8 cellular contexts compared by ENCODE assay signal in the genomic region with DNA sequence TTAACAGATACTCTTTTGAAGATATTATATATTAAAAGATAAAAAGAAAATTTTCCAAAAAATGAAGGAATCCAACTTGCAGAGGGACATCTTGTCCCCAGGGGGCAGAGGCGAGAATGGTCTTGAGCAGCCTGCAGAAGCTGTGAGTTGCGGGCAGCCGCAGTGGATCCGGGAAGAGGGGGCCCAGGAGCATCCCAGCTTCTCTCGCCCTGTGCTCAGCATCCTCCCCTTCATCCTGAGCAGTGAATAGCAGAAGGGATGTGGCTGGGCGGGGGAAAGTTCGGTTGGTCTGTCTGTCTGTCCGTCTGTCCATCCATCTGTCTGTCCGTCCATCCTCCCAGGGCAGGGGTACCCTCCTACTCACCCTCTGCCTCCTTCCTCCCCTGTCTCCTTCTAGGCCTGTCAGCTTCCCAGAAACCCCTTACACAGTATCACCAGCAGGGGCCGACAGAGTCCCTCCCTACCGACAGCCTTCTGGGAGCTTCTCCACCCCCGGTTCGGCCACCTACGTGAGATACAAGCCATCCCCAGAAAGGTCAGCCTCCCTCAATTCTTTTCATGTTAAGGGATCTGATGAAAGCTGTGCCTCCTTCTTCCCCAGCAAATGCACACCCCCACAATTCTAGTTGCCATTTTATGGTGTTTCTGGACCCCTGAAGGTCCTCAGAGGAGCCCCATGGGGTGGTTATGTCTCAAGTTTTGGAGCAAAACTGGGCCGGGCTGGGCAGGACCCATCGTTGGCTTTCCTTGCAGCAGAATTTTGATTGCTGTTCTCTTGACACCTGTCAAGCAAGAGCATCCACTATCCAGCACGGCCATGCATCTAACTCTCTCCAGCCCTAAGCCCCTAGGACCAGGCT.
DNase-seq lines count a peak whose midpoint lies in the region; ATAC-seq, FAIRE-seq and TF ChIP-seq lines count a peak whose summit lies in the region.

No MANE protein-coding gene starts in this region.

- ATAC-seq in HCT116 (peak; percentile 93), HG03565 (IDR thresholded peaks at IDR 0.05; ENCODE audit: unreplicated experiment) (no peak), GM21619 (IDR thresholded peaks at IDR 0.05; ENCODE audit: unreplicated experiment) (no peak)
- peak; percentile 60 to 71 for ATAC-seq in activated T-cell treated with anti-CD3 and anti-CD28 coated beads, Interleukin-2, amount 50 U/mL, for 72 hours (replicated peaks in 1 of 2)

- peak; percentile 71 for TF ChIP-seq RAD21 in HCT116 (IDR thresholded peaks at IDR 0.05; ENCODE audit: low read depth)

- FAIRE-seq in frontal cortex (lab: Jason Lieb, UNC): no peak

- POLR2A ChIA-PET in HCT116 (lab: Charles Lee): interaction anchor here (1.1 kb wide), 1 partner anchor 139 kb away, joined by 5 read pairs; no protein-coding TSS in a partner anchor

- no peaks in the 10 kb centered on the region for H3K36me3 Mint-ChIP-seq in activated T-cell treated with anti-CD3 and anti-CD28 coated beads, Interleukin-2, amount 50 U/mL, for 72 hours (ENCODE audit: insufficient read depth in 2 of 2)

- H3K27ac ChIP-seq in HCT116 (ENCODE audit: low read depth, low read length): 0 out of 2 replicates have a peak overlapping the region, but pooled peaks have one; percentile 24
- no peak overlapping the region for H3K27ac ChIP-seq in ovary

- peak; percentile 47 to 87 (median 74); a peak in 5 of 6 replicates for TF ChIP-seq CTCF in HCT116 (IDR thresholded peaks at IDR 0.05 in 2 of 3, conservative IDR thresholded peaks at IDR 0.05 in 1 of 3; ENCODE audit: borderline replicate concordance in 1 of 3, insufficient read depth in 1 of 3, low read depth in 2 of 3, low read length in 2 of 3)
- peak in 2 of 3 donors; percentile 35 to 43 for TF ChIP-seq CTCF in ovary (IDR thresholded peaks at IDR 0.05)

- CTCF ChIA-PET in HCT116 (lab: Charles Lee): interaction anchor here (0.7 to 1.4 kb wide), 11 partner anchors 8 to 260 kb away, joined by 3 to 8 read pairs (median 3); a partner anchor contains a TSS

- H3K4me2 ChIP-seq in HCT116 (ENCODE audit: low read length): no peak overlapping the region

- no peaks in the 10 kb centered on the region for H3K9me3 ChIP-seq in HCT116 (ENCODE audit: control insufficient read depth in 1 of 2, insufficient read depth in 1 of 2, low read depth in 1 of 2, low read length in 2 of 2)
- no peaks in the 10 kb centered on the region for H3K9me3 ChIP-seq in NT2/D1 (ENCODE audit: insufficient read depth, low read length)
- H3K9me3 ChIP-seq in ovary: no peaks in the 10 kb centered on the region

- H2AFZ ChIP-seq in HCT116 (ENCODE audit: low read depth, low read length, poor library complexity, severe bottlenecking): no peak overlapping the region

- H3K4me3 Mint-ChIP-seq in activated T-cell treated with anti-CD3 and anti-CD28 coated beads, Interleukin-2, amount 50 U/mL, for 72 hours: no peak overlapping the region

- H4K20me1 ChIP-seq in HCT116 (ENCODE audit: insufficient read depth): no peaks in the 10 kb centered on the region

- DNase-seq in C1 segment of cervical spinal cord (lab: John Stamatoyannopoulos, UW) (peak in 11 of 14 donors; percentile 5 to 57 (median 32)), HCT116 (ENCODE audit: low read depth, low spot score) (no peak), NT2/D1 (ENCODE audit: low read depth, low spot score) (peak; percentile 20), frontal cortex (ENCODE audit: low spot score in 2 of 2) (peak; percentile 65 to 79), ovary (peak; percentile 54 to 81 (median 61))
- DNase-seq in activated T-cell treated with anti-CD3 and anti-CD28 coated beads, Interleukin-2, amount 50 U/mL, for 72 hours: peak; percentile 54 to 63

- TF ChIP-seq POLR2A in HCT116 (IDR thresholded peaks at IDR 0.05; ENCODE audit: borderline replicate concordance, extremely low read depth, insufficient read depth, insufficient read length) (no peak), ovary (IDR thresholded peaks at IDR 0.05) (no peak)

- H3K36me3 ChIP-seq in HCT116 (ENCODE audit: control insufficient read depth in 1 of 2, insufficient read depth in 2 of 2, low read length in 2 of 2) (no peaks in the 10 kb centered on the region; a peak in 1 of 4 replicates), NT2/D1 (ENCODE audit: insufficient read depth, insufficient read length, low read length) (peaks cover 18% of the 10 kb centered on the region), ovary (no peaks in the 10 kb centered on the region)

- no TSS peak for BruUV-seq in HCT116 (replicated peaks; lab: Mats Ljungman, UMichigan)

- WGBS in ovary, 3 donors: 47 to 50% (median 47%) methylated on average over 17 of the region's 17 CpGs

- no peak overlapping the region for H3K4me3 ChIP-seq in HCT116 (replicated peaks in 1 of 2; ENCODE audit: low read depth in 1 of 2, low read length in 2 of 2)
- H3K4me3 ChIP-seq in NT2/D1 (ENCODE audit: insufficient read length, low read depth): no peak overlapping the region
- no peak overlapping the region for H3K4me3 ChIP-seq in ovary

- TF ChIP-seq EP300 in ovary (IDR thresholded peaks at IDR 0.05): no peak

- H3K4me1 Mint-ChIP-seq in activated T-cell treated with anti-CD3 and anti-CD28 coated beads, Interleukin-2, amount 50 U/mL, for 72 hours (ENCODE audit: low read depth): peaks cover 5% of the 10 kb centered on the region

- H3K27me3 Mint-ChIP-seq in activated T-cell treated with anti-CD3 and anti-CD28 coated beads, Interleukin-2, amount 50 U/mL, for 72 hours (ENCODE audit: low read depth): no peaks in the 10 kb centered on the region

- H3K4me1 ChIP-seq in HCT116 (ENCODE audit: control insufficient read depth in 1 of 2, insufficient read depth in 2 of 2, low read length in 2 of 2) (no peaks in the 10 kb centered on the region), NT2/D1 (ENCODE audit: insufficient read depth, insufficient read length) (no peaks in the 10 kb centered on the region), ovary (ENCODE audit: insufficient read depth) (no peaks in the 10 kb centered on the region)

- H3K9me3 Mint-ChIP-seq in activated T-cell treated with anti-CD3 and anti-CD28 coated beads, Interleukin-2, amount 50 U/mL, for 72 hours: no peaks in the 10 kb centered on the region

- H3K27ac Mint-ChIP-seq in activated T-cell treated with anti-CD3 and anti-CD28 coated beads, Interleukin-2, amount 50 U/mL, for 72 hours: no peak overlapping the region

- H3K9me2 ChIP-seq in HCT116 (ENCODE audit: insufficient read depth): no peaks in the 10 kb centered on the region

- no peaks in the 10 kb centered on the region for H3K79me2 ChIP-seq in HCT116 (ENCODE audit: insufficient read depth, low read length)

- H3K27me3 ChIP-seq in HCT116 (ENCODE audit: insufficient read depth, low read length) (no peaks in the 10 kb centered on the region), NT2/D1 (ENCODE audit: insufficient read depth, insufficient read length) (no peaks in the 10 kb centered on the region), ovary (no peaks in the 10 kb centered on the region)

- no peak overlapping the region for H3K9ac ChIP-seq in HCT116 (ENCODE audit: low read length)
- H3K9ac ChIP-seq in NT2/D1 (ENCODE audit: insufficient read length, low read depth): no peak overlapping the region

- intact Hi-C loops in HCT116 (cut with micrococcal nuclease) (no loop called here), ovary (cut with DNase I) (loop anchor here in 2 of 4 donors (10.0 kb wide), 3 partner anchors 82 to 192 kb away; a partner anchor contains a TSS)

- RAD21 ChIA-PET in HCT116 (lab: Charles Lee; ENCODE audit: low non-redundant PET in 1 of 2, low total read pairs in 2 of 2, uncharacterized antibody in 2 of 2, unreplicated experiment in 2 of 2): interaction anchor here in 1 of 2 experiments (0.5 to 1.3 kb wide), 3 partner anchors 85 to 240 kb away, joined by 3 to 6 read pairs (median 3); a partner anchor contains a TSS

TF ChIP-seq in HCT116, 20 proteins besides CTCF, POLR2A, EP300 and RAD21:
- TF ChIP-seq ZFX (IDR thresholded peaks at IDR 0.05) (no peak), EGR1 (IDR thresholded peaks at IDR 0.05; ENCODE audit: low read depth) (0 out of 2 replicates have a peak, but pooled peaks have one; percentile 9)

Comparison
In these comparisons a context has a peak if more than half of its experiments do, and no peak if none do; other contexts are left out.
1. ATAC-seq: peak in HCT116 (single experiment) and activated T-cell treated with anti-CD3 and anti-CD28 coated beads, Interleukin-2, amount 50 U/mL, for 72 hours (2 of 2); none in HG03565 (single experiment) and GM21619 (single experiment).